Comparison of ENCODE assay signal across 20 cellular contexts in genomic region chr13:78169386-78169785, GRCh38.
A peak's percentile ranks its signal among the peaks of the same experiment; 100 is the strongest.
DNase-seq lines count a peak whose midpoint lies in the region; ATAC-seq lines count a peak whose summit lies in the region.
"Had no signal": no experiment of that assay in that cellular context is flagged by ENCODE, and none has a peak within 500 bp of the region (broad histone marks: within the 10 kb centered on the region; RNA-seq: fewer than 3 reads in every experiment).

No MANE protein-coding gene starts in this region.

- no peaks in the 10 kb centered on the region for H3K36me3 ChIP-seq in neuronal stem cell (replicated peaks in 1 of 2; ENCODE audit: control insufficient read depth in 2 of 2, insufficient read depth in 2 of 2, low read length in 2 of 2)
- H3K36me3 ChIP-seq: BLaER1, HAP-1 had no signal

- H3K27ac Mint-ChIP-seq in stimulated activated memory B cell treated with anti-CD40 and anti-IgM and Interleukin-4, amounts not matched to agents 10 μg/mL and 1 μg/mL and 100 μg/mL, for 72 hours, result no peak overlapping the region
- H3K27ac Mint-ChIP-seq in activated naive CD8-positive, alpha-beta T cell treated with anti-CD3 and anti-CD28 coated beads, Interleukin-2, amount 50 U/mL, for 24 hours, result no peak overlapping the region
- H3K27ac Mint-ChIP-seq: B cell; CD4-positive, CD25-positive, alpha-beta regulatory T cell; CD8-positive, alpha-beta T cell; GM23338 had no signal

- no peak overlapping the region for H4K8ac ChIP-seq in neuronal stem cell (ENCODE audit: low read depth, low read length)

- no peaks in the 10 kb centered on the region for H3K4me1 ChIP-seq in right cardiac atrium (ENCODE audit: control insufficient read depth, insufficient read depth, low read length)
- no peaks in the 10 kb centered on the region for H3K4me1 ChIP-seq in neuronal stem cell (ENCODE audit: control insufficient read depth in 2 of 2, insufficient read depth in 1 of 2, low read depth in 1 of 2, low read length in 2 of 2)
- H3K4me1 ChIP-seq: BLaER1, Caco-2, HAP-1 had no signal

- no peak overlapping the region for H3K23ac ChIP-seq in neuronal stem cell (ENCODE audit: low read depth, low read length, poor library complexity)

- H3K9me3 ChIP-seq in right cardiac atrium (ENCODE audit: control insufficient read depth, low read length) (no peaks in the 10 kb centered on the region), neuronal stem cell (replicated peaks in 1 of 2; ENCODE audit: control insufficient read depth in 2 of 2, insufficient read depth in 1 of 2, low read depth in 1 of 2, low read length in 2 of 2) (peaks cover 3 to 11% of the 10 kb centered on the region in 2 donors)
- H3K9me3 ChIP-seq: Caco-2, HAP-1 had no signal

- H3K9me3 Mint-ChIP-seq in stimulated activated memory B cell treated with anti-CD40 and anti-IgM and Interleukin-4, amounts not matched to agents 10 μg/mL and 1 μg/mL and 100 μg/mL, for 72 hours, result peaks cover 8% of the 10 kb centered on the region
- H3K9me3 Mint-ChIP-seq in activated naive CD8-positive, alpha-beta T cell treated with anti-CD3 and anti-CD28 coated beads, Interleukin-2, amount 50 U/mL, for 24 hours, result peaks cover 3% of the 10 kb centered on the region

- H4K91ac ChIP-seq in neuronal stem cell (ENCODE audit: low read depth, low read length, poor library complexity), result no peak overlapping the region

- no peak overlapping the region for H2AFZ ChIP-seq in neuronal stem cell (ENCODE audit: low read length)
- H2AFZ ChIP-seq: GM23338 had no signal

- no peak overlapping the region for H3K9ac ChIP-seq in neuronal stem cell (ENCODE audit: low read depth, low read length, poor library complexity)
- H3K9ac ChIP-seq: BLaER1 had no signal

- H3K27me3 ChIP-seq in right cardiac atrium (ENCODE audit: control insufficient read depth, insufficient read depth) (no peaks in the 10 kb centered on the region), neuronal stem cell (ENCODE audit: control insufficient read depth in 3 of 3, insufficient read depth in 3 of 3, low read depth in 1 of 3, low read length in 3 of 3) (no peaks in the 10 kb centered on the region)
- H3K27me3 ChIP-seq: BLaER1 had no signal

- no peak for ATAC-seq in right cardiac atrium
- no peak for ATAC-seq in Right ventricle myocardium superior (ENCODE audit: poor library complexity)
- ATAC-seq in stimulated activated memory B cell treated with anti-CD40 and anti-IgM and Interleukin-4, amounts not matched to agents 10 μg/mL and 1 μg/mL and 100 μg/mL, for 72 hours, result peak; percentile 43
- no peak for ATAC-seq in activated naive CD8-positive, alpha-beta T cell treated with anti-CD3 and anti-CD28 coated beads, Interleukin-2, amount 50 U/mL, for 24 hours
- no peak for ATAC-seq in GM19455 (IDR thresholded peaks at IDR 0.05; ENCODE audit: unreplicated experiment)
- ATAC-seq: CD8-positive, alpha-beta T cell; GM12878; GM23338 had no signal

- H3K4me3 ChIP-seq in right cardiac atrium (ENCODE audit: low read length) (no peak overlapping the region), neuronal stem cell (ENCODE audit: low read length in 2 of 2) (peak overlapping the region in 1 of 2 donors; percentile 14)
- H3K4me3 ChIP-seq: BLaER1, GM12878, GM23338, HAP-1 had no signal

- H2BK12ac ChIP-seq in neuronal stem cell (ENCODE audit: low read length), result peak overlapping the region; percentile 63

- H3K18ac ChIP-seq in neuronal stem cell (ENCODE audit: low read length), result peak overlapping the region; percentile 4

- H3K79me1 ChIP-seq in neuronal stem cell (ENCODE audit: low read depth, low read length), result no peaks in the 10 kb centered on the region

- peak overlapping the region; percentile 68 for H2BK5ac ChIP-seq in neuronal stem cell (ENCODE audit: low read length)

- peak in 2 of 3 donors; percentile 15 to 31 for DNase-seq in right cardiac atrium
- DNase-seq in Right ventricle myocardium superior, result no peak
- DNase-seq in neuronal stem cell (ENCODE audit: low spot score), result no peak
- no peak for DNase-seq in activated naive CD8-positive, alpha-beta T cell treated with anti-CD3 and anti-CD28 coated beads, Interleukin-2, amount 50 U/mL, for 24 hours
- DNase-seq: Caco-2; CD4-positive, CD25-positive, alpha-beta regulatory T cell; CD8-positive, alpha-beta T cell; DMS 273 treated with DMSO at 0.1 percent for 48 hours; DMS79; EL; GDM1 had no signal

- H3K4me1 Mint-ChIP-seq in stimulated activated memory B cell treated with anti-CD40 and anti-IgM and Interleukin-4, amounts not matched to agents 10 μg/mL and 1 μg/mL and 100 μg/mL, for 72 hours, result no peaks in the 10 kb centered on the region
- no peaks in the 10 kb centered on the region for H3K4me1 Mint-ChIP-seq in activated naive CD8-positive, alpha-beta T cell treated with anti-CD3 and anti-CD28 coated beads, Interleukin-2, amount 50 U/mL, for 24 hours
- H3K4me1 Mint-ChIP-seq: B cell; CD4-positive, CD25-positive, alpha-beta regulatory T cell; GM23338 had no signal

- no peak overlapping the region for H2BK15ac ChIP-seq in neuronal stem cell (ENCODE audit: low read length)

- H3K36me3 Mint-ChIP-seq in stimulated activated memory B cell treated with anti-CD40 and anti-IgM and Interleukin-4, amounts not matched to agents 10 μg/mL and 1 μg/mL and 100 μg/mL, for 72 hours, result no peaks in the 10 kb centered on the region
- no peaks in the 10 kb centered on the region for H3K36me3 Mint-ChIP-seq in activated naive CD8-positive, alpha-beta T cell treated with anti-CD3 and anti-CD28 coated beads, Interleukin-2, amount 50 U/mL, for 24 hours (ENCODE audit: low read depth)
- H3K36me3 Mint-ChIP-seq: CD4-positive, CD25-positive, alpha-beta regulatory T cell; CD8-positive, alpha-beta T cell had no signal

- H3K27me3 Mint-ChIP-seq in stimulated activated memory B cell treated with anti-CD40 and anti-IgM and Interleukin-4, amounts not matched to agents 10 μg/mL and 1 μg/mL and 100 μg/mL, for 72 hours, result peaks cover 8% of the 10 kb centered on the region
- peaks cover 2% of the 10 kb centered on the region for H3K27me3 Mint-ChIP-seq in activated naive CD8-positive, alpha-beta T cell treated with anti-CD3 and anti-CD28 coated beads, Interleukin-2, amount 50 U/mL, for 24 hours

- no peak overlapping the region for H2BK120ac ChIP-seq in neuronal stem cell (ENCODE audit: low read depth, low read length)

- 83% methylated on average over 6 of the region's 6 CpGs for WGBS in right cardiac atrium
- WGBS in neuronal stem cell (ENCODE audit: extremely low coverage in 2 of 2, insufficient read length in 2 of 2, insufficient replicate concordance in 1 of 2), 2 donors, result no CpG with 5 or more reads among the region's 6 CpGs

- no peak overlapping the region for H3K14ac ChIP-seq in neuronal stem cell (ENCODE audit: low read length)

- H3K4me3 Mint-ChIP-seq in stimulated activated memory B cell treated with anti-CD40 and anti-IgM and Interleukin-4, amounts not matched to agents 10 μg/mL and 1 μg/mL and 100 μg/mL, for 72 hours, result no peak overlapping the region
- no peak overlapping the region for H3K4me3 Mint-ChIP-seq in activated naive CD8-positive, alpha-beta T cell treated with anti-CD3 and anti-CD28 coated beads, Interleukin-2, amount 50 U/mL, for 24 hours
- H3K4me3 Mint-ChIP-seq: B cell; CD4-positive, CD25-positive, alpha-beta regulatory T cell; CD8-positive, alpha-beta T cell; GM23338 had no signal

- intact Hi-C loops in right cardiac atrium (cut with DNase I) (no loop called here), Right ventricle myocardium superior (cut with DNase I) (no loop called here)

- H3K4ac ChIP-seq in neuronal stem cell (ENCODE audit: low read length), result no peak overlapping the region

- H3K4me2 ChIP-seq in neuronal stem cell (ENCODE audit: insufficient read depth, low read length, poor library complexity, severe bottlenecking), result no peak overlapping the region
- H3K4me2 ChIP-seq: BLaER1, GM23338 had no signal

- no peak overlapping the region for H2AK5ac ChIP-seq in neuronal stem cell (ENCODE audit: low read depth, low read length)

- H3K27ac ChIP-seq in right cardiac atrium (ENCODE audit: low read length) (no peak overlapping the region), neuronal stem cell (replicated peaks; ENCODE audit: low read length) (no peak overlapping the region)
- H3K27ac ChIP-seq: 22Rv1, BLaER1, C4-2B had no signal

Comparison
In these comparisons a context has a peak if more than half of its experiments do, and no peak if none do; other contexts are left out.
1. DNase-seq: peak in right cardiac atrium (2 of 3); none in Right ventricle myocardium superior (single experiment), neuronal stem cell (single experiment) and activated naive CD8-positive, alpha-beta T cell treated with anti-CD3 and anti-CD28 coated beads, Interleukin-2, amount 50 U/mL, for 24 hours (single experiment).